8 cellular contexts compared by ENCODE assay signal in genomic region chr17:46922804-46923635, GRCh38. TPM values are rescaled to one million over a fixed set of nuclear protein-coding genes. Genes with fewer than 3 reads are reported as not detected.
A peak's percentile ranks its signal among the peaks of the same experiment; 100 is the strongest.
DNase-seq lines count a peak whose midpoint lies in the region; ATAC-seq and TF ChIP-seq lines count a peak whose summit lies in the region.

Gene GOSR2 (plus strand): TSS chr17:46923160. CDS start chr17:46923193, 33 bp downstream.

- DNase-seq in AML-193 (lab: John Stamatoyannopoulos, UW), result peak; percentile 90 to 93
- peak; percentile 84 for DNase-seq in NCI-H460 (ENCODE audit: extremely low read depth, low read depth)
- DNase-seq in activated CD4-positive, alpha-beta T cell treated with anti-CD3 and anti-CD28 coated beads for 24 hours (ENCODE audit: low read depth in 2 of 2), result peak; percentile 78 to 82
- peak; percentile 91 for DNase-seq in cerebellum (ENCODE audit: low spot score)
- peak; percentile 90 for DNase-seq in kidney tubule cell (ENCODE audit: low spot score)
- DNase-seq in stimulated activated CD4-positive, alpha-beta T cell treated with anti-CD3 and anti-CD28 coated beads, Interleukin-1b, Interleukin-23, amount 100 ng/mL, for 1 hour (ENCODE audit: low read depth in 2 of 2), result peak; percentile 68 to 88

- ATAC-seq in HG03378 (IDR thresholded peaks at IDR 0.05; ENCODE audit: unreplicated experiment), result peak; percentile 72

- TF ChIP-seq POLR2A in GM19099 (IDR thresholded peaks at IDR 0.05; ENCODE audit: extremely low read depth, insufficient read length, low read depth), result peak; percentile 96

RNA-seq across cellular contexts. Expression of gene GOSR2, which starts in this region (rescaled TPM):
- total RNA-seq in NCI-H460 (2014; rRNA removed; shearing (Covaris generic)), result 26.2 and 29.0 TPM in 2 replicates
- polyA plus RNA-seq in NCI-H460 (2014; cell fraction: nucleus; rRNA removed), result 36.2 and 39.6 TPM in 2 replicates
- 44.0 TPM for total RNA-seq in cerebellum

Comparison
In these comparisons a context has a peak if more than half of its experiments do, and no peak if none do; other contexts are left out.
1. Peak in every context shown above with its lines: DNase-seq and ATAC-seq.